ENCODE assay signal across 9 cellular contexts in the genomic region with DNA sequence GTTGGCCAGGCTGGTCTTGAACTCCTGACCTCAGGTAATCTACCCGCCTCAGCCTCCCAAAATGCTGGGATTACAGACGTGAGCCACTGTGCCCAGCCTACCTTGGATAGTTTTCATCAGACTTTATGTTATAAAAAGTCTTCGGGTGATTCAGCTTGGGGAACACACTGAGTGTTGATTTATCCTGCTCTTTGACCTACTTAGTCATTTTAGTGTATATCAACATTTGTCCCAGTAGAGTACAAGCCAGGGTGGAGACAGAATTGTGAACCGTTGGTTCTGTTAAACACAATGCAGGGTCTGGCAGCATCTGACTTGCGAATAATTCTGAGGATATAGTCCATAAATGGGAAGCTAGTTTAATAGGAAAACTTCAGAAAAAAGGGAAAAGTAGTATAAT. TPM values are rescaled to one million over a fixed set of nuclear protein-coding genes. Genes with fewer than 3 reads are reported as not detected.
DNase-seq lines count a peak whose midpoint lies in the region; ATAC-seq and TF ChIP-seq lines count a peak whose summit lies in the region.
"Had no signal": no experiment of that assay in that cellular context is flagged by ENCODE, and none has a peak within 500 bp of the region (broad histone marks: within the 10 kb centered on the region; RNA-seq: fewer than 3 reads in every experiment).

No MANE protein-coding gene starts in this region.

- TF ChIP-seq CTCF in 22Rv1 (IDR thresholded peaks at IDR 0.05) = no peak
- no peak for TF ChIP-seq CTCF in PC-3 (conservative IDR thresholded peaks at IDR 0.05; ENCODE audit: low read depth, low read length)
- TF ChIP-seq CTCF in osteoblast (IDR thresholded peaks at IDR 0.05; ENCODE audit: extremely low read depth, low read depth, low read length) = no peak

- H4K20me1 ChIP-seq in PC-3 (ENCODE audit: low read length) (no peaks in the 10 kb centered on the region), osteoblast (ENCODE audit: insufficient read depth, low read length) (no peaks in the 10 kb centered on the region)

- H3K9ac ChIP-seq in PC-3 (ENCODE audit: low read length) = peak overlapping the region; percentile 70

- intact Hi-C loops in PC-3 (cut with micrococcal nuclease) = loop anchor here (1.0 to 2.0 kb wide), 3 partner anchors 10 to 39 kb away; a partner anchor contains a TSS

- CTCF ChIA-PET in PC-3 (lab: Charles Lee) = interaction anchor here (0.6 kb wide), 2 partner anchors 86 to 1744 kb away, joined by 4 to 6 read pairs; no protein-coding TSS in a partner anchor

- H2AFZ ChIP-seq in PC-3 (ENCODE audit: low read length) (no peak overlapping the region), osteoblast (ENCODE audit: low read length) (no peak overlapping the region)

- no peaks in the 10 kb centered on the region for H3K9me3 ChIP-seq in PC-3 (ENCODE audit: low read length)
- H3K9me3 ChIP-seq in osteoblast (ENCODE audit: low read depth, low read length) = no peaks in the 10 kb centered on the region

- peak overlapping the region; percentile 80 for H3K4me2 ChIP-seq in PC-3 (ENCODE audit: low read length)
- H3K4me2 ChIP-seq in osteoblast (ENCODE audit: insufficient read depth, low read length) = peak overlapping the region; percentile 66

- H3K9me2 ChIP-seq in PC-3 (replicated peaks; ENCODE audit: low read length) = no peaks in the 10 kb centered on the region

- peaks cover 32% of the 10 kb centered on the region for H3K4me1 ChIP-seq in PC-3 (ENCODE audit: insufficient read depth, low read length)
- H3K4me1 ChIP-seq in osteoblast (ENCODE audit: insufficient read depth, low read length) = peaks cover 54% of the 10 kb centered on the region

- ATAC-seq in PC-3 (peak; percentile 53), esophagus mucosa (peak; percentile 70)

- H3K27me3 ChIP-seq in PC-3 (ENCODE audit: low read length) (no peaks in the 10 kb centered on the region), osteoblast (ENCODE audit: insufficient read depth, low read length) (no peaks in the 10 kb centered on the region)

- H3K36me3 ChIP-seq in PC-3 (ENCODE audit: low read depth, low read length) (peaks cover 28% of the 10 kb centered on the region), osteoblast (ENCODE audit: insufficient read depth, low read length) (peaks cover 46% of the 10 kb centered on the region)

- H3F3A ChIP-seq in PC-3 (ENCODE audit: low read length, unreplicated experiment) = peaks cover 3% of the 10 kb centered on the region

- H3K27ac ChIP-seq in 22Rv1 (peak overlapping the region; percentile 70), PC-3 (ENCODE audit: low read length) (peak overlapping the region; percentile 94), osteoblast (ENCODE audit: low read depth, low read length) (peak overlapping the region; percentile 80)

- BruUV-seq in PC-3 (replicated peaks; lab: Mats Ljungman, UMichigan) = no TSS peak

- H3K79me2 ChIP-seq in PC-3 (ENCODE audit: low read length) (0 out of 2 replicates have a peak, but pooled peaks cover 3% of the 10 kb centered on the region), osteoblast (ENCODE audit: insufficient read depth, low read length) (peaks cover 6% of the 10 kb centered on the region)

- POLR2A ChIA-PET in PC-3 (lab: Charles Lee; ENCODE audit: unreplicated experiment) = interaction anchor here (0.6 to 0.9 kb wide), 2 partner anchors 40 to 71 kb away, joined by 3 read pairs; a partner anchor contains a TSS

- peak overlapping the region; percentile 31; the same call in 1 of the 2 replicates for H3K4me3 ChIP-seq in PC-3 (ENCODE audit: low read length)
- H3K4me3 ChIP-seq in osteoblast (ENCODE audit: insufficient read depth, low read length) = no peak overlapping the region

- peak; percentile 83 for DNase-seq in PC-3
- DNase-seq in osteoblast (ENCODE audit: insufficient read length, low spot score, missing footprints) = peak; percentile 58
- DNase-seq in cerebellar cortex (ENCODE audit: low spot score) = no peak
- DNase-seq in stimulated activated naive CD4-positive, alpha-beta T cell treated with Interleukin-2 at 50 U/mL for 16 hours (lab: John Stamatoyannopoulos, UW) = no peak
- no peak for DNase-seq in AML-193 (lab: John Stamatoyannopoulos, UW)
- DNase-seq in cortex of kidney (lab: John Stamatoyannopoulos, UW) = no peak
- DNase-seq: NCI-H1436 treated with DMSO at 0.1 percent for 48 hours had no signal

RNA-seq across cellular contexts. Expression of a gene that starts 39.7 kb away (rescaled TPM):
- total RNA-seq in PC-3 (2014; rRNA removed) (12.5 and 15.4 TPM in 2 replicates), esophagus mucosa (26.6 TPM), osteoblast (34.0 and 36.2 TPM in 2 replicates)

Comparison
In these comparisons a context has a peak if more than half of its experiments do, and no peak if none do; other contexts are left out.
1. DNase-seq: peak in PC-3 (single experiment) and osteoblast (single experiment); none in cerebellar cortex (single experiment), stimulated activated naive CD4-positive, alpha-beta T cell treated with Interleukin-2 at 50 U/mL for 16 hours (single experiment), AML-193 (0 of 2) and cortex of kidney (single experiment).
2. Peak in every context shown above with its lines, with median percentiles within 50 percentile points of each other: H3K27ac ChIP-seq.